ENCODE assay signal across 9 cellular contexts in the genomic region with DNA sequence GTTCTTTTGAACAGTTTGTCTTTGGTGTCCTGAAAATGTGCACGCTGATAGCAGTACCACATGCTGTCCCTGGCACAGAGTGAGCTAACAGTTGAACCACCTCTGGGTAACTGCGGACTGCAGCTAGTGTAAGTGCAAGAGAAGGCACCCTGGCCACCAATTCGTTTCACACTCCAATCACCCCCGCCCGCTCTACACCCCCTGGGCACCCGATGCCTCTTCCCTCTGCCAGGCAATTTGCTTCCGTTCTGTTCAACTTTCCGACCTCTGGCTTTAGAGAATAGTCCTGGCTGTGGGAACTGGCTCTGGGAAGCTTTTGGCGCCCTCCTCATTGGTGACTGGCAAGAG. TPM values are rescaled to one million over a fixed set of nuclear protein-coding genes. Genes with fewer than 3 reads are reported as not detected.
DNase-seq lines count a peak whose midpoint lies in the region; ATAC-seq and TF ChIP-seq lines count a peak whose summit lies in the region.
"Had no signal": no experiment of that assay in that cellular context is flagged by ENCODE, and none has a peak within 500 bp of the region (broad histone marks: within the 10 kb centered on the region; RNA-seq: fewer than 3 reads in every experiment).

No MANE protein-coding gene starts in this region.

- intact Hi-C loops in testis (cut with DNase I; ENCODE audit: low total_unique reads) = no loop called here

- TF ChIP-seq POLR2A in testis (IDR thresholded peaks at IDR 0.05) = no peak

- H3K27ac ChIP-seq in RWPE2 (ENCODE audit: poor library complexity, severe bottlenecking) (no peak overlapping the region), testis (no peak overlapping the region)
- H3K27ac ChIP-seq: SK-N-MC had no signal

- H3K4me3 ChIP-seq in RWPE2 (ENCODE audit: severe bottlenecking) (no peak overlapping the region), mononuclear cell (ENCODE audit: low read length) (peak overlapping the region; percentile 65), testis (peak overlapping the region; percentile 47 to 66)

- peaks cover 74% of the 10 kb centered on the region for H3K27me3 ChIP-seq in RWPE2 (ENCODE audit: insufficient read depth, poor library complexity, severe bottlenecking)
- no peaks in the 10 kb centered on the region for H3K27me3 ChIP-seq in mononuclear cell (ENCODE audit: insufficient read depth, low read length)
- no peaks in the 10 kb centered on the region for H3K27me3 ChIP-seq in testis

- ATAC-seq in GM18502 (IDR thresholded peaks at IDR 0.05; ENCODE audit: poor library complexity, unreplicated experiment) = peak; percentile 30
- ATAC-seq in HG02759 (IDR thresholded peaks at IDR 0.05; ENCODE audit: unreplicated experiment) = peak; percentile 20
- ATAC-seq in RWPE2 (ENCODE audit: low read depth) = 0 out of 3 replicates have a peak, but pooled peaks have one; percentile 18

- DNase-seq in RWPE2 (ENCODE audit: low spot score) (no peak), testis (peak; percentile 30), NCI-H1417 (lab: John Stamatoyannopoulos, UW) (no peak), NCI-H2196 treated with DMSO at 0.1 percent for 48 hours (lab: John Stamatoyannopoulos, UW; ENCODE audit: unreplicated experiment) (no peak)
- peak; percentile 27 for DNase-seq in central memory CD4-positive, alpha-beta T cell

- no peak for TF ChIP-seq CTCF in RWPE2 (IDR thresholded peaks at IDR 0.05; ENCODE audit: poor library complexity, severe bottlenecking)
- TF ChIP-seq CTCF in testis (IDR thresholded peaks at IDR 0.05) = no peak

- H3K4me1 ChIP-seq in RWPE2 (ENCODE audit: insufficient read depth, poor library complexity, severe bottlenecking) (no peaks in the 10 kb centered on the region), mononuclear cell (ENCODE audit: insufficient read depth, low read length) (peaks cover 39% of the 10 kb centered on the region), testis (peaks cover 5% of the 10 kb centered on the region)

- 4 to 6% methylated on average over 8 to 9 of the region's 9 CpGs for WGBS in testis, 2 donors

- no peaks in the 10 kb centered on the region for H3K36me3 ChIP-seq in RWPE2 (ENCODE audit: low read depth)
- H3K36me3 ChIP-seq in testis (ENCODE audit: low read depth, missing control alignments) = no peaks in the 10 kb centered on the region

- no peaks in the 10 kb centered on the region for H3K9me3 ChIP-seq in RWPE2 (ENCODE audit: severe bottlenecking)
- no peaks in the 10 kb centered on the region for H3K9me3 ChIP-seq in mononuclear cell (ENCODE audit: low read depth, low read length)
- H3K9me3 ChIP-seq in testis = no peaks in the 10 kb centered on the region

RNA-seq across cellular contexts. Expression of a gene that starts 1.4 kb away (rescaled TPM):
- 176 TPM for total RNA-seq in mononuclear cell
- 10 to 100 TPM; 11.4 to 20.2 TPM for total RNA-seq in testis
- polyA plus RNA-seq in testis (ENCODE audit: insufficient read depth, low read depth, low replicate concordance) = 2.9 TPM

Comparison
In these comparisons a context has a peak if more than half of its experiments do, and no peak if none do; other contexts are left out.
1. DNase-seq: peak in central memory CD4-positive, alpha-beta T cell (single experiment) and testis (single experiment); none in RWPE2 (single experiment), NCI-H1417 (0 of 3) and NCI-H2196 treated with DMSO at 0.1 percent for 48 hours (single experiment).
2. Peak in every context shown above with its lines, with median percentiles within 50 percentile points of each other: ATAC-seq.